24 cellular contexts compared by ENCODE assay signal in genomic region chr7:149316606-149317005, GRCh38.
"Had no signal": no experiment of that assay in that cellular context is flagged by ENCODE, and none has a peak within 500 bp of the region (broad histone marks: within the 10 kb centered on the region; RNA-seq: fewer than 3 reads in every experiment).

No MANE protein-coding gene starts in this region.

- H3K4me3 Mint-ChIP-seq: dendritic cell treated with granulocyte-macrophage colony-stimulating factor and Interleukin-4, amounts not matched to agents 40 ng/mL and 50 ng/mL, for 4 days; effector memory CD8-positive, alpha-beta T cell; endodermal cell; mesothelial cell of epicardium; naive B cell had no signal

- H3K36me3 Mint-ChIP-seq: mesothelial cell of epicardium had no signal

- DNase-seq: colonic mucosa; cortex of kidney; effector CD8-positive, alpha-beta T cell; effector memory CD8-positive, alpha-beta T cell; endodermal cell; erythroblast; esophagus squamous epithelium; foreskin fibroblast; foreskin melanocyte; gastrocnemius medialis; glutamatergic neuron; head of caudate nucleus; heart right ventricle; hippocampal formation; left cardiac atrium; left lung; left ventricle myocardium superior; lower lobe of right lung; mesenchymal stem cell; mucosa of descending colon; naive B cell had no signal

- ATAC-seq: effector memory CD8-positive, alpha-beta T cell; esophagus mucosa; gastrocnemius medialis; heart right ventricle; left cardiac atrium; left lung; left ventricle myocardium superior; lower lobe of right lung; mucosa of descending colon had no signal

- H3K27ac Mint-ChIP-seq: dendritic cell treated with granulocyte-macrophage colony-stimulating factor and Interleukin-4, amounts not matched to agents 40 ng/mL and 50 ng/mL, for 4 days; effector memory CD8-positive, alpha-beta T cell; endodermal cell; mesothelial cell of epicardium; naive B cell had no signal

- H3K4me1 Mint-ChIP-seq: mesothelial cell of epicardium, naive B cell had no signal

- H3K9me3 Mint-ChIP-seq: effector memory CD8-positive, alpha-beta T cell had no signal
